Comparison of ENCODE assay signal across 8 cellular contexts in genomic region chr12:6828671-6829531, GRCh38. TPM values are rescaled to one million over a fixed set of nuclear protein-coding genes. Genes with fewer than 3 reads are reported as not detected.
DNase-seq lines count a peak whose midpoint lies in the region; ATAC-seq lines count a peak whose summit lies in the region.

No MANE protein-coding gene starts in this region.

- peaks cover 98% of the 10 kb centered on the region for H3K27me3 ChIP-seq in BLaER1
- H3K27me3 ChIP-seq in duodenal mucosa (ENCODE audit: control insufficient read depth in 1 of 2, insufficient read depth in 2 of 2, low read length in 2 of 2): peaks cover 7 to 13% of the 10 kb centered on the region in 2 donors
- peaks cover 32 to 45% (median 40%) of the 10 kb centered on the region in 5 donors for H3K27me3 ChIP-seq in subcutaneous abdominal adipose tissue (ENCODE audit: control insufficient read depth in 5 of 5, insufficient read depth in 4 of 5, low read length in 5 of 5)

- H3K27ac ChIP-seq in BLaER1 (no peak overlapping the region), duodenal mucosa (ENCODE audit: low read depth, low read length) (no peak overlapping the region), subcutaneous abdominal adipose tissue (ENCODE audit: low read depth, low read length) (peak overlapping the region; percentile 23)

- DNase-seq in HuH-7.5 (ENCODE audit: low spot score) (peak; percentile 74), lung microvascular endothelial cell (ENCODE audit: low read depth in 2 of 2) (peak; percentile 58 to 66), GM19240 (ENCODE audit: insufficient read length, low spot score) (no peak)
- DNase-seq in activated CD4-positive, alpha-beta T cell treated with anti-CD3 and anti-CD28 coated beads for 4 hours: peak; percentile 31 to 45

- no peak for ATAC-seq in GM21825 (IDR thresholded peaks at IDR 0.05; ENCODE audit: unreplicated experiment)

- peak overlapping the region; percentile 93 for H3K4me2 ChIP-seq in BLaER1

- no peaks in the 10 kb centered on the region for H3K36me3 ChIP-seq in BLaER1
- H3K36me3 ChIP-seq in duodenal mucosa (ENCODE audit: control insufficient read depth in 1 of 2, insufficient read depth in 2 of 2, low read length in 2 of 2): peaks cover 0 to 7% of the 10 kb centered on the region in 2 donors
- H3K36me3 ChIP-seq in subcutaneous abdominal adipose tissue (ENCODE audit: control insufficient read depth in 5 of 5, insufficient read depth in 5 of 5, low read length in 5 of 5): peaks cover 0 to 2% (median 0%) of the 10 kb centered on the region in 5 donors

- H4K20me1 ChIP-seq in BLaER1: peaks cover 71% of the 10 kb centered on the region

- peak overlapping the region; percentile 68 for H3K4me3 ChIP-seq in BLaER1
- peak overlapping the region; percentile 83 to 86 for H3K4me3 ChIP-seq in duodenal mucosa (ENCODE audit: low read depth in 1 of 2, low read length in 2 of 2)
- H3K4me3 ChIP-seq in subcutaneous abdominal adipose tissue (ENCODE audit: low read depth in 1 of 5, low read length in 5 of 5): peak overlapping the region; percentile 27 to 79 (median 71)

- H3K4me1 ChIP-seq in BLaER1 (peaks cover 30% of the 10 kb centered on the region), duodenal mucosa (ENCODE audit: control insufficient read depth in 1 of 2, insufficient read depth in 2 of 2, low read length in 2 of 2) (peaks cover 5 to 33% of the 10 kb centered on the region in 2 donors), subcutaneous abdominal adipose tissue (ENCODE audit: control insufficient read depth in 5 of 5, insufficient read depth in 5 of 5, low read length in 5 of 5) (peaks cover 0 to 35% (median 21%) of the 10 kb centered on the region in 5 donors)

- H3K9me3 ChIP-seq in BLaER1 (no peaks in the 10 kb centered on the region), duodenal mucosa (ENCODE audit: control insufficient read depth in 1 of 2, low read length in 2 of 2) (no peaks in the 10 kb centered on the region), subcutaneous abdominal adipose tissue (ENCODE audit: control insufficient read depth in 5 of 5, low read length in 5 of 5) (no peaks in the 10 kb centered on the region)

- H3K9ac ChIP-seq in BLaER1 (peak overlapping the region; percentile 61), duodenal mucosa (ENCODE audit: low read depth in 1 of 2, low read length in 2 of 2) (peak overlapping the region; percentile 67 to 84), subcutaneous abdominal adipose tissue (ENCODE audit: low read length in 5 of 5) (peak overlapping the region in 4 of 5 donors; percentile 36 to 72 (median 60))

RNA-seq across cellular contexts. Expression of gene P3H3, which starts 0.7 kb away (rescaled TPM):
- 12.9 and 25.7 TPM in 2 replicates for total RNA-seq in lung microvascular endothelial cell

RNA-seq across cellular contexts. Expression of gene GPR162, which starts 7.3 kb away (rescaled TPM):
- total RNA-seq in lung microvascular endothelial cell: 0.20 and 0.87 TPM in 2 replicates

RNA-seq across cellular contexts. Expression of gene GNB3, which starts 11.8 kb away (rescaled TPM):
- total RNA-seq in lung microvascular endothelial cell: 0.22 and 0.40 TPM in 2 replicates

RNA-seq across cellular contexts. Expression of gene CDCA3, which starts 22.2 kb away (rescaled TPM):
- total RNA-seq in lung microvascular endothelial cell: 3.4 and 8.9 TPM in 2 replicates

RNA-seq across cellular contexts. Expression of gene USP5, which starts 23.0 kb away (rescaled TPM):
- 57.9 and 59.9 TPM in 2 replicates for total RNA-seq in lung microvascular endothelial cell
